Comparison of ENCODE assay signal across 8 cellular contexts in the genomic region with DNA sequence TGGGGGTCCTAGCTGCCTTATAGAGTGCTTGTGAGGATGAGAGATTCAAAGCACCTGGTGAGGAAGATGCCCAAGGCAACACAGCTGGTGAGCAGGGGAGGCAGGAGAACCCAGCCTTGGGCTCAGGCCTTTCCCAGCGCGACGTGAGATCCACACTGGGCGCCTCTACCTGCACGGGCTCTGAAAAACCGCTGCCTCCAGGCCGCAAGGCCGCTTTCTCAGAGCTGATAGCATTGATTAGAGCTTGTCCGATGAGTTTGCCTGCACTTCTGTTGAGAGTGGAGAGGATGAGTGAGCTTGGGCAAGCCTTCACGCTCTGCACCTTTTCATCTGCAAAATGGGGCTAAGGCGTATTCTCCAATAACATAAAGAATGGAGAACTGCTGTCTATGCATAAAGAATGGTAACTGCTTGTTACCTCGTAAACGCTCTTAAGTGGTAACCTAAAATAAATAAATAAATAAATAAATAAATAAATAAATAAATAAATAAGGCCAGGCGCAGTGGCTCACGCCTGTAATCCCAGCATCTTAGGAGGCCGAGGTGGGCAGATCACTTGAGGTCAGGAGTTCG. TPM values are rescaled to one million over a fixed set of nuclear protein-coding genes. Genes with fewer than 3 reads are reported as not detected.
DNase-seq lines count a peak whose midpoint lies in the region; ATAC-seq and TF ChIP-seq lines count a peak whose summit lies in the region.

No MANE protein-coding gene starts in this region.

- H3K9me3 Mint-ChIP-seq in Calu3 (ENCODE audit: low read depth, unreplicated experiment) (no peaks in the 10 kb centered on the region), neural crest cell (no peaks in the 10 kb centered on the region)
- H3K9me3 Mint-ChIP-seq in dendritic cell treated with granulocyte-macrophage colony-stimulating factor and Interleukin-4, amounts not matched to agents 40 ng/mL and 50 ng/mL, for 4 days = no peaks in the 10 kb centered on the region

- intact Hi-C loops in Calu3 (cut with micrococcal nuclease; ENCODE audit: unreplicated experiment) = loop anchor here (2.0 to 10.0 kb wide), 2 partner anchors 48 to 194 kb away; partner anchors contain the start of gene KCNS1
- intact Hi-C loops in dendritic cell treated with granulocyte-macrophage colony-stimulating factor and Interleukin-4, amounts not matched to agents 40 ng/mL and 50 ng/mL, for 4 days (cut with micrococcal nuclease) = no loop called here

- H3K4me1 Mint-ChIP-seq in Calu3 (ENCODE audit: low read depth, unreplicated experiment) = peaks cover 8% of the 10 kb centered on the region
- peaks cover 30% of the 10 kb centered on the region for H3K4me1 Mint-ChIP-seq in dendritic cell treated with granulocyte-macrophage colony-stimulating factor and Interleukin-4, amounts not matched to agents 40 ng/mL and 50 ng/mL, for 4 days (ENCODE audit: low read depth)
- peaks cover 24% of the 10 kb centered on the region for H3K4me1 Mint-ChIP-seq in neural crest cell

- CTCF ChIA-PET in Calu3 (lab: Charles Lee) = interaction anchor here (0.6 to 2.0 kb wide), 3 partner anchors 22 to 36 kb away, joined by 3 to 9 read pairs (median 3); no protein-coding TSS in a partner anchor

- DNase-seq in Calu3 = peak; percentile 34
- DNase-seq in NCI-H146 (lab: John Stamatoyannopoulos, UW) = peak; percentile 37
- DNase-seq in neural crest cell (ENCODE audit: low read depth, low spot score) = no peak
- no peak for DNase-seq in activated effector memory CD4-positive, alpha-beta T cell treated with Interleukin-2 at 50 U/mL for 16 hours
- DNase-seq in MV-4-11 (lab: John Stamatoyannopoulos, UW) = no peak

- TF ChIP-seq CTCF in Calu3 (IDR thresholded peaks at IDR 0.05; ENCODE audit: unreplicated experiment) (no peak), neural crest cell (conservative IDR thresholded peaks at IDR 0.05) (no peak)

- peak overlapping the region; percentile 85 for H3K27ac Mint-ChIP-seq in Calu3 (ENCODE audit: unreplicated experiment)
- peak overlapping the region; percentile 50 for H3K27ac Mint-ChIP-seq in dendritic cell treated with granulocyte-macrophage colony-stimulating factor and Interleukin-4, amounts not matched to agents 40 ng/mL and 50 ng/mL, for 4 days
- H3K27ac Mint-ChIP-seq in neural crest cell (ENCODE audit: unreplicated experiment) = peak overlapping the region; percentile 57

- H3K4me3 Mint-ChIP-seq in Calu3 (ENCODE audit: low read depth, unreplicated experiment) = peak overlapping the region; percentile 100
- H3K4me3 Mint-ChIP-seq in dendritic cell treated with granulocyte-macrophage colony-stimulating factor and Interleukin-4, amounts not matched to agents 40 ng/mL and 50 ng/mL, for 4 days = peak overlapping the region; percentile 89
- H3K4me3 Mint-ChIP-seq in neural crest cell = peak overlapping the region; percentile 89

- H3K36me3 Mint-ChIP-seq in Calu3 (ENCODE audit: insufficient read depth, unreplicated experiment) (peaks cover 73% of the 10 kb centered on the region), neural crest cell (ENCODE audit: low read depth) (peaks cover 10% of the 10 kb centered on the region)
- peaks cover 41% of the 10 kb centered on the region for H3K36me3 Mint-ChIP-seq in dendritic cell treated with granulocyte-macrophage colony-stimulating factor and Interleukin-4, amounts not matched to agents 40 ng/mL and 50 ng/mL, for 4 days (ENCODE audit: low read depth)

- ATAC-seq in HG02885 (IDR thresholded peaks at IDR 0.05; ENCODE audit: poor library complexity, unreplicated experiment) = no peak
- ATAC-seq in GM21423 (IDR thresholded peaks at IDR 0.05; ENCODE audit: unreplicated experiment) = no peak

- no TSS peak for BruUV-seq in Calu3 (replicated peaks; lab: Mats Ljungman, UMichigan)

- H3K27me3 Mint-ChIP-seq in Calu3 (ENCODE audit: unreplicated experiment) (no peaks in the 10 kb centered on the region), neural crest cell (ENCODE audit: low read depth) (no peaks in the 10 kb centered on the region)
- no peaks in the 10 kb centered on the region for H3K27me3 Mint-ChIP-seq in dendritic cell treated with granulocyte-macrophage colony-stimulating factor and Interleukin-4, amounts not matched to agents 40 ng/mL and 50 ng/mL, for 4 days

RNA-seq across cellular contexts. Expression of gene PABPC1L, which starts 0.9 kb away (rescaled TPM):
- total RNA-seq in Calu3 (2022) = 172 and 182 TPM in 2 replicates
- 75.0 and 78.6 TPM in 2 replicates for total RNA-seq in neural crest cell

RNA-seq across cellular contexts. Expression of gene YWHAB, which starts 25.3 kb away (rescaled TPM):
- total RNA-seq in Calu3 (2022) = 377 and 384 TPM in 2 replicates
- 168 and 172 TPM in 2 replicates for total RNA-seq in neural crest cell

RNA-seq across cellular contexts. Expression of gene TOMM34, which starts 49.4 kb away (rescaled TPM):
- total RNA-seq in Calu3 (2022) (61.1 TPM in 2 replicates), neural crest cell (39.0 and 39.6 TPM in 2 replicates)

RNA-seq across cellular contexts. Expression of gene STK4, which starts 55.5 kb away (rescaled TPM):
- total RNA-seq in Calu3 (2022) (53.1 and 58.3 TPM in 2 replicates), neural crest cell (41.2 and 46.4 TPM in 2 replicates)

Comparison
In these comparisons a context has a peak if more than half of its experiments do, and no peak if none do; other contexts are left out.
1. DNase-seq: peak in Calu3 (single experiment) and NCI-H146 (single experiment); none in neural crest cell (single experiment), activated effector memory CD4-positive, alpha-beta T cell treated with Interleukin-2 at 50 U/mL for 16 hours (single experiment) and MV-4-11 (single experiment).
2. Peak in every context shown above with its lines, with median percentiles within 50 percentile points of each other: H3K27ac Mint-ChIP-seq and H3K4me3 Mint-ChIP-seq.